ENCODE assay signal across 28 cellular contexts in the genomic region with DNA sequence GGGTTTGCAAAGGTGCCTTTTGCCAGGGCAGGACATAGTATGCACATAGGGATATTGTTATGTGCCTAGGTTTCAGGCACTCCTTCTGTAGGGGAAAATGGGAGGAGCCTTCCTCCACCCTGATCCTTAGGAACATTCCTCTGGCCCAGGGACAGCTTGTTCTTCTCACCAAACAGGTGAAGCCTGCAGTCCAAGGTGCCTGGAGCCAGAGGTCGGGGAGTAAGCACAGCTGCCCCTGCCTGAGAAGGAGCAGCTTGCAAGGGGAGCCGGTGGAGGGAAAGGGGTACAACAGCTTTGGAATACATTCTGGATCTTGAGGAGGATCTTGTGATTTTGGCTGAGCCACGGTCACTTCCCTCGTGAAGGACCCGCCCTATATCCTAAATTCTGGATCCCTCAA.
"Had no signal": no experiment of that assay in that cellular context is flagged by ENCODE, and none has a peak within 500 bp of the region (broad histone marks: within the 10 kb centered on the region; RNA-seq: fewer than 3 reads in every experiment).

No MANE protein-coding gene starts in this region.

- H3K27ac ChIP-seq: esophagus squamous epithelium, neutrophil, right lobe of liver, skin epidermis, stomach, thyroid gland, upper lobe of left lung had no signal

- H3K4me3 Mint-ChIP-seq: activated CD4-positive, alpha-beta T cell treated with anti-CD3 and anti-CD28 coated beads for 36 hours; activated CD8-positive, alpha-beta memory T cell treated with anti-CD3 and anti-CD28 coated beads, Interleukin-2, amount 10 ng/mL, durations not matched to agents 7 days and 5 days; activated CD8-positive, alpha-beta T cell treated with anti-CD3 and anti-CD28 coated beads, Interleukin-2, amount 10 ng/mL, durations not matched to agents 7 days and 5 days; activated naive CD4-positive, alpha-beta T cell treated with anti-CD3 and anti-CD28 coated beads, Interleukin-2, amount 50 U/mL, for 24 hours; activated naive CD8-positive, alpha-beta T cell treated with anti-CD3 and anti-CD28 coated beads, Interleukin-2, amount 50 U/mL, for 24 hours; endodermal cell; naive thymus-derived CD8-positive, alpha-beta T cell; stimulated activated memory B cell treated with anti-CD40 and anti-IgM and Interleukin-4, amounts not matched to agents 10 μg/mL and 1 μg/mL and 100 μg/mL, for 72 hours; T-cell had no signal

- ATAC-seq: activated CD4-positive, alpha-beta T cell treated with anti-CD3 and anti-CD28 coated beads for 36 hours; activated CD8-positive, alpha-beta memory T cell treated with anti-CD3 and anti-CD28 coated beads, Interleukin-2, amount 10 ng/mL, durations not matched to agents 7 days and 5 days; activated CD8-positive, alpha-beta T cell treated with anti-CD3 and anti-CD28 coated beads, Interleukin-2, amount 10 ng/mL, durations not matched to agents 7 days and 5 days; activated naive CD8-positive, alpha-beta T cell treated with anti-CD3 and anti-CD28 coated beads, Interleukin-2, amount 50 U/mL, for 24 hours; left ventricle myocardium superior; naive thymus-derived CD8-positive, alpha-beta T cell; right lobe of liver; stimulated activated memory B cell treated with anti-CD40 and anti-IgM and Interleukin-4, amounts not matched to agents 10 μg/mL and 1 μg/mL and 100 μg/mL, for 72 hours; T-cell had no signal

- H3K27ac Mint-ChIP-seq: activated CD4-positive, alpha-beta T cell treated with anti-CD3 and anti-CD28 coated beads for 36 hours; activated CD8-positive, alpha-beta memory T cell treated with anti-CD3 and anti-CD28 coated beads, Interleukin-2, amount 10 ng/mL, durations not matched to agents 7 days and 5 days; activated CD8-positive, alpha-beta T cell treated with anti-CD3 and anti-CD28 coated beads, Interleukin-2, amount 10 ng/mL, durations not matched to agents 7 days and 5 days; activated naive CD4-positive, alpha-beta T cell treated with anti-CD3 and anti-CD28 coated beads, Interleukin-2, amount 50 U/mL, for 24 hours; activated naive CD8-positive, alpha-beta T cell treated with anti-CD3 and anti-CD28 coated beads, Interleukin-2, amount 50 U/mL, for 24 hours; activated T-helper 2 cell treated with anti-CD3 and anti-CD28 coated beads, Interferon-gamma antibody, Interleukin-2, Interleukin-4, amounts not matched to agents 10 μg/mL and 5 μg/mL and 100 μg/mL, durations not matched to agents 14 hours and 24 hours and 36 hours; endodermal cell; naive thymus-derived CD8-positive, alpha-beta T cell; stimulated activated memory B cell treated with anti-CD40 and anti-IgM and Interleukin-4, amounts not matched to agents 10 μg/mL and 1 μg/mL and 100 μg/mL, for 72 hours; T-cell had no signal

- H3K9me3 Mint-ChIP-seq: activated naive CD4-positive, alpha-beta T cell treated with anti-CD3 and anti-CD28 coated beads, Interleukin-2, amount 50 U/mL, for 24 hours; activated naive CD8-positive, alpha-beta T cell treated with anti-CD3 and anti-CD28 coated beads, Interleukin-2, amount 50 U/mL, for 24 hours; activated T-helper 2 cell treated with anti-CD3 and anti-CD28 coated beads, Interferon-gamma antibody, Interleukin-2, Interleukin-4, amounts not matched to agents 10 μg/mL and 5 μg/mL and 100 μg/mL, durations not matched to agents 14 hours and 24 hours and 36 hours; endodermal cell; naive thymus-derived CD8-positive, alpha-beta T cell; stimulated activated memory B cell treated with anti-CD40 and anti-IgM and Interleukin-4, amounts not matched to agents 10 μg/mL and 1 μg/mL and 100 μg/mL, for 72 hours; T-cell had no signal

- H3K27me3 Mint-ChIP-seq: activated CD4-positive, alpha-beta T cell treated with anti-CD3 and anti-CD28 coated beads for 36 hours; activated naive CD4-positive, alpha-beta T cell treated with anti-CD3 and anti-CD28 coated beads, Interleukin-2, amount 50 U/mL, for 24 hours; activated naive CD8-positive, alpha-beta T cell treated with anti-CD3 and anti-CD28 coated beads, Interleukin-2, amount 50 U/mL, for 24 hours; naive thymus-derived CD8-positive, alpha-beta T cell had no signal

- H3K4me3 ChIP-seq: esophagus squamous epithelium, right lobe of liver, skin epidermis, stomach, thyroid gland, upper lobe of left lung had no signal

- H3K36me3 Mint-ChIP-seq: activated CD8-positive, alpha-beta memory T cell treated with anti-CD3 and anti-CD28 coated beads, Interleukin-2, amount 10 ng/mL, durations not matched to agents 7 days and 5 days; activated naive CD4-positive, alpha-beta T cell treated with anti-CD3 and anti-CD28 coated beads, Interleukin-2, amount 50 U/mL, for 24 hours; naive thymus-derived CD8-positive, alpha-beta T cell; stimulated activated memory B cell treated with anti-CD40 and anti-IgM and Interleukin-4, amounts not matched to agents 10 μg/mL and 1 μg/mL and 100 μg/mL, for 72 hours; T-cell had no signal

- H3K4me1 ChIP-seq: right lobe of liver, stomach, thyroid gland, upper lobe of left lung had no signal

- DNase-seq: activated CD4-positive, alpha-beta T cell treated with anti-CD3 and anti-CD28 coated beads for 36 hours; activated CD4-positive, CD25-positive, alpha-beta regulatory T cell; activated CD8-positive, alpha-beta memory T cell treated with anti-CD3 and anti-CD28 coated beads, Interleukin-2, amount 10 ng/mL, durations not matched to agents 7 days and 5 days; activated CD8-positive, alpha-beta T cell treated with anti-CD3 and anti-CD28 coated beads, Interleukin-2, amount 10 ng/mL, durations not matched to agents 7 days and 5 days; activated naive CD8-positive, alpha-beta T cell treated with anti-CD3 and anti-CD28 coated beads, Interleukin-2, amount 50 U/mL, for 24 hours; activated T-cell treated with anti-CD3 and anti-CD28 coated beads, Interleukin-2, amount 50 U/mL, for 48 hours; amygdala; central memory CD4-positive, alpha-beta T cell; endodermal cell; esophagus squamous epithelium; foreskin melanocyte; islet precursor cell; left ventricle myocardium superior; midbrain; naive thymus-derived CD8-positive, alpha-beta T cell; right lobe of liver; stimulated activated CD4-positive, alpha-beta T cell treated with anti-CD3 and anti-CD28 coated beads, Interleukin-1b, Interleukin-23, amount 100 ng/mL, for 48 hours; stimulated activated CD4-positive, alpha-beta T cell treated with anti-CD3 and anti-CD28 coated beads, Interleukin-4, amount 100 ng/mL, for 4 hours; stimulated activated CD8-positive, alpha-beta memory T cell treated with anti-CD3 and anti-CD28 coated beads, Interleukin-4, amount 100 ng/mL, for 48 hours; stomach; T-cell; upper lobe of left lung had no signal

- H3K36me3 ChIP-seq: neutrophil, right lobe of liver had no signal

- H3K27me3 ChIP-seq: neutrophil, right lobe of liver, stomach, thyroid gland, upper lobe of left lung had no signal

- H3K4me1 Mint-ChIP-seq: activated naive CD4-positive, alpha-beta T cell treated with anti-CD3 and anti-CD28 coated beads, Interleukin-2, amount 50 U/mL, for 24 hours; stimulated activated memory B cell treated with anti-CD40 and anti-IgM and Interleukin-4, amounts not matched to agents 10 μg/mL and 1 μg/mL and 100 μg/mL, for 72 hours had no signal

- H3K9me3 ChIP-seq: esophagus squamous epithelium, neutrophil, right lobe of liver, stomach, thyroid gland, upper lobe of left lung had no signal
